Comparison of ENCODE assay signal across 8 cellular contexts in genomic region chr17:48804936-48805411, GRCh38. TPM values are rescaled to one million over a fixed set of nuclear protein-coding genes. Genes with fewer than 3 reads are reported as not detected.
DNase-seq lines count a peak whose midpoint lies in the region; ATAC-seq and TF ChIP-seq lines count a peak whose summit lies in the region.

No MANE protein-coding gene starts in this region.

- peaks cover 4% of the 10 kb centered on the region for H3K4me1 Mint-ChIP-seq in MCF 10A (ENCODE audit: insufficient read depth, unreplicated experiment)

- CTCF ChIA-PET in MCF 10A (lab: Yijun Ruan, JAX), result interaction anchor here (0.6 to 6.7 kb wide), 41 partner anchors 8 to 423 kb away, joined by 3 to 56 read pairs (median 4); partner anchors contain the start of genes ATP5MC1 and TTLL6

- no peaks in the 10 kb centered on the region for H3K9me3 Mint-ChIP-seq in MCF 10A (ENCODE audit: unreplicated experiment)

- DNase-seq in NCI-H2081 (lab: John Stamatoyannopoulos, UW) (peak; percentile 63 to 66), NCI-H2081 treated with DMSO at 0.1 percent for 48 hours (lab: John Stamatoyannopoulos, UW) (no peak), NCI-H1105 treated with DMSO at 0.1 percent for 48 hours (lab: John Stamatoyannopoulos, UW) (peak; percentile 47), MCF 10A (ENCODE audit: unreplicated experiment) (peak; percentile 67), inferior parietal cortex (ENCODE audit: extremely low spot score) (peak; percentile 65)
- peak; percentile 48 to 62 (median 57) for DNase-seq in stimulated activated CD4-positive, alpha-beta T cell treated with anti-CD3 and anti-CD28 coated beads, Interleukin-1b, Interleukin-23, amount 100 ng/mL, for 24 hours (ENCODE audit: low read depth in 4 of 4, low spot score in 1 of 4)

- TF ChIP-seq CTCF in VCaP (conservative IDR thresholded peaks at IDR 0.05) (peak; percentile 97), MCF 10A (IDR thresholded peaks at IDR 0.05; ENCODE audit: unreplicated experiment) (peak; percentile 89)

- no peak overlapping the region for H3K27ac Mint-ChIP-seq in MCF 10A (ENCODE audit: low read depth, unreplicated experiment)

- H3K36me3 Mint-ChIP-seq in MCF 10A (ENCODE audit: insufficient read depth, unreplicated experiment), result no peaks in the 10 kb centered on the region

- H3K27me3 Mint-ChIP-seq in MCF 10A (ENCODE audit: insufficient read depth, unreplicated experiment), result peaks cover 11% of the 10 kb centered on the region

- ATAC-seq in GM18873 (IDR thresholded peaks at IDR 0.05; ENCODE audit: low FRiP score, unreplicated experiment), result no peak

- H3K4me3 Mint-ChIP-seq in MCF 10A (ENCODE audit: unreplicated experiment), result no peak overlapping the region

- POLR2A ChIA-PET in MCF 10A (lab: Yijun Ruan, JAX), result interaction anchor here (0.7 kb wide), 1 partner anchor 103 kb away, joined by 3 read pairs; no protein-coding TSS in a partner anchor

- peak overlapping the region; percentile 91; the same call in 1 of the 2 replicates for H3K27ac ChIP-seq in VCaP

- intact Hi-C loops in MCF 10A (cut with micrococcal nuclease), result loop anchor here (1.0 to 10.0 kb wide), 3 partner anchors 74 to 490 kb away; no protein-coding TSS in a partner anchor

- no TSS peak for BruUV-seq in MCF 10A (replicated peaks; lab: Mats Ljungman, UMichigan)

RNA-seq across cellular contexts. Expression of gene TTLL6, which starts 12.1 kb away (rescaled TPM):
- total RNA-seq in MCF 10A (2022), result not detected in 2 replicates

RNA-seq across cellular contexts. Expression of gene CALCOCO2, which starts 25.9 kb away (rescaled TPM):
- total RNA-seq in MCF 10A (2022), result 96.1 and 113 TPM in 2 replicates
